ENCODE assay signal across 23 cellular contexts in genomic region chr14:90427848-90428426, GRCh38.
"Had no signal": no experiment of that assay in that cellular context is flagged by ENCODE, and none has a peak within 500 bp of the region (broad histone marks: within the 10 kb centered on the region; RNA-seq: fewer than 3 reads in every experiment).

No MANE protein-coding gene starts in this region.

- H3K4me3 ChIP-seq: lower lobe of right lung, stomach, transverse colon, uterus had no signal

- H3K4me1 ChIP-seq: foreskin keratinocyte, uterus had no signal

- H3K27me3 ChIP-seq: foreskin keratinocyte, stomach, transverse colon, uterus had no signal

- H3K36me3 ChIP-seq: lower lobe of right lung, stomach, transverse colon, uterus had no signal

- ATAC-seq: activated T-cell treated with anti-CD3 and anti-CD28 coated beads, Interleukin-2, amount 50 U/mL, for 4 hours; lower lobe of right lung; stimulated activated effector memory CD8-positive, alpha-beta T cell treated with anti-CD3 and anti-CD28 coated beads, Interleukin-12 subunit alpha, Interleukin-12 subunit beta, amount 100 ng/mL, for 72 hours; WTC11 had no signal

- DNase-seq: activated CD4-positive, alpha-beta T cell treated with anti-CD3 and anti-CD28 coated beads for 36 hours; activated CD4-positive, alpha-beta T cell treated with anti-CD3 and anti-CD28 coated beads, Interleukin-2, amount 50 U/mL, for 4 hours; activated CD8-positive, alpha-beta memory T cell treated with anti-CD3 and anti-CD28 coated beads, Interleukin-2, amount 50 U/mL, for 48 hours; activated naive CD4-positive, alpha-beta T cell treated with anti-CD3 and anti-CD28 coated beads for 36 hours; activated naive CD8-positive, alpha-beta T cell treated with anti-CD3 and anti-CD28 coated beads, Interleukin-2, amount 10 ng/mL, durations not matched to agents 7 days and 5 days; activated T-cell treated with anti-CD3 and anti-CD28 coated beads, Interleukin-2, amount 50 U/mL, for 4 hours; amniotic stem cell; cortex of kidney; erythroblast; foreskin keratinocyte; glutamatergic neuron; hypothalamus; lower lobe of right lung; mesendoderm; naive B cell; retina; stimulated activated CD4-positive, alpha-beta T cell treated with anti-CD3 and anti-CD28 coated beads, Interleukin-1b, Interleukin-23, amount 100 ng/mL, for 48 hours; stomach; T-helper 9 cell; transverse colon; uterus had no signal

- H3K27ac ChIP-seq: foreskin keratinocyte, lower lobe of right lung, stomach, transverse colon, uterus had no signal

- H3K9me3 ChIP-seq: lower lobe of right lung, stomach, transverse colon, uterus had no signal
